29 cellular contexts compared by ENCODE assay signal in the genomic region with DNA sequence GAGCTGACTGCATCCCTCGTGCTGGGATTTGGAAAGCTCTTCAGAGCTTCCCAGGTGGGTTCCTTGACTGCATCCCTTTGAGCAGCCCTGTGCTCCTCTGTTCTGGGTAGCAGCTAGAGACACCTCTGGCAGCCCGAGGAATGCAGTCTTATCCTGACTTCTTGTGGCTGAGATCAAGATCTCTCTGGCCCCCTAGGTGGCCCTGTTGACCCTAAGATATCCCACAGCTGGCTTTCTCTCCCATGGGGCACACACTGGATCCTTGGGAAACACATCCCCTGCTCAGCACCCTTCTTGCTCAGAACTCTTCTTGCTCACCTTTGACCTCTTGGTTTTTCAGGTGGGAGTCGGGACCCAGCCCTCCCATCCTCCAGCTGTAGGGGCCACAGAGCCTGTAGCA.
DNase-seq lines count a peak whose midpoint lies in the region; ATAC-seq, FAIRE-seq and TF ChIP-seq lines count a peak whose summit lies in the region.
"Had no signal": no experiment of that assay in that cellular context is flagged by ENCODE, and none has a peak within 500 bp of the region (broad histone marks: within the 10 kb centered on the region; RNA-seq: fewer than 3 reads in every experiment).

No MANE protein-coding gene starts in this region.

- no peak overlapping the region for H3K27ac Mint-ChIP-seq in osteocyte (ENCODE audit: unreplicated experiment)
- H3K27ac Mint-ChIP-seq: CD4-positive, alpha-beta memory T cell; IgD-negative memory B cell had no signal

- H4K20me1 ChIP-seq in GM12878 (ENCODE audit: control insufficient read depth, insufficient read depth), result no peaks in the 10 kb centered on the region

- WGBS in GM12878 (ENCODE audit: insufficient coverage, insufficient replicate concordance, low lambda C conversion rate, missing lambda C conversion rate), result 2% methylated on average over 3 of the region's 3 CpGs
- WGBS in mesendoderm (ENCODE audit: extremely low coverage, insufficient coverage, low lambda C conversion rate), result no CpG with 5 or more reads among the region's 3 CpGs

- H2BK5ac ChIP-seq in mesendoderm (ENCODE audit: low read length), result no peak overlapping the region

- BruUV-seq in GM12878 (replicated peaks; lab: Mats Ljungman, UMichigan), result no TSS peak

- DNase-seq in AG20443 (ENCODE audit: low spot score) (peak; percentile 4), GM12878 (ENCODE audit: low read depth, low spot score) (no peak), mesendoderm (peak; percentile 82), caudate nucleus (lab: John Stamatoyannopoulos, UW) (no peak), osteocyte (ENCODE audit: extremely low spot score, unreplicated experiment) (no peak), epidermal melanocyte (ENCODE audit: insufficient read length, low spot score) (no peak)
- DNase-seq in activated effector memory CD4-positive, alpha-beta T cell treated with Interleukin-2 at 50 U/mL for 16 hours, result no peak
- DNase-seq: AML-193; C1 segment of cervical spinal cord; CD4-positive, alpha-beta memory T cell; COR-L47; DMS53; GM23248; NCI-H1092; NCI-H1417 treated with DMSO at 0.1 percent for 48 hours; NCI-H1694 treated with DMSO at 0.1 percent for 48 hours; NCI-H2081; NCI-H2171; NCI-H226; NCI-H510A; NK-92 treated with Interleukin-12 subunit alpha and Interleukin-12 subunit beta, amount 100 ng/mL, for 24 hours; PC-3 had no signal

- H3K79me1 ChIP-seq in mesendoderm (ENCODE audit: low read length), result no peaks in the 10 kb centered on the region

- H2BK120ac ChIP-seq in mesendoderm (ENCODE audit: low read depth, low read length), result no peak overlapping the region

- peaks cover 31% of the 10 kb centered on the region for H3K27me3 Mint-ChIP-seq in osteocyte (ENCODE audit: unreplicated experiment)

- H3K4me2 ChIP-seq in GM12878 (ENCODE audit: control insufficient read depth, insufficient read depth) (no peak overlapping the region), mesendoderm (ENCODE audit: low read length) (no peak overlapping the region)
- H3K4me2 ChIP-seq: KMS-11 had no signal

- RAD21 ChIA-PET in GM12878 (lab: Charles Lee; ENCODE audit: unreplicated experiment), result no interaction called here

- H3K4me3 ChIP-seq in HEK293 (ENCODE audit: low read depth, low read length) (no peak overlapping the region), GM12878 (no peak overlapping the region), mesendoderm (ENCODE audit: low read length) (no peak overlapping the region)
- H3K4me3 ChIP-seq: GM23248, SJSA1 had no signal

- no peaks in the 10 kb centered on the region for H3K79me2 ChIP-seq in GM12878 (ENCODE audit: control insufficient read depth, insufficient read depth, low read length)
- H3K79me2 ChIP-seq in mesendoderm (ENCODE audit: control insufficient read depth, insufficient read depth, low read length), result no peaks in the 10 kb centered on the region

- H3K4me3 Mint-ChIP-seq in osteocyte (ENCODE audit: unreplicated experiment), result no peak overlapping the region
- H3K4me3 Mint-ChIP-seq: CD4-positive, alpha-beta memory T cell; IgD-negative memory B cell had no signal

- H4K8ac ChIP-seq in mesendoderm (ENCODE audit: low read depth, low read length), result no peak overlapping the region

- H3K23ac ChIP-seq in mesendoderm (ENCODE audit: low read length), result no peak overlapping the region

- SMC1A ChIA-PET in GM12878 (lab: Charles Lee; ENCODE audit: uncharacterized antibody, unreplicated experiment), result interaction anchor here (1.3 to 1.4 kb wide), 2 partner anchors 8 to 10 kb away, joined by 4 read pairs; no protein-coding TSS in a partner anchor

- no peak for ATAC-seq in GM12878
- ATAC-seq: HCT116, PC-3 had no signal

- no peak overlapping the region for H3K9ac ChIP-seq in GM12878 (ENCODE audit: control insufficient read depth, insufficient read depth, low read length)
- H3K9ac ChIP-seq in mesendoderm (ENCODE audit: low read length), result no peak overlapping the region
- H3K9ac ChIP-seq: GM23248, KMS-11 had no signal

- CTCF ChIA-PET in HEK293 (lab: Yijun Ruan, JAX) (no interaction called here), GM12878 (lab: Yijun Ruan, JAX) (interaction anchor here (0.6 kb wide), 1 partner anchor 253 kb away, joined by 3 read pairs; no protein-coding TSS in a partner anchor)

- no peak overlapping the region for H3K56ac ChIP-seq in mesendoderm (ENCODE audit: low read length)

- H3K9me3 ChIP-seq in HEK293 (ENCODE audit: control insufficient read depth, insufficient read depth, low read depth, low read length), result no peaks in the 10 kb centered on the region
- H3K9me3 ChIP-seq in GM12878 (replicated peaks; ENCODE audit: control insufficient read depth, insufficient read depth, low read length), result no peaks in the 10 kb centered on the region
- H3K9me3 ChIP-seq: SJSA1 had no signal

- FAIRE-seq in GM12878 (lab: Jason Lieb, UNC), result no peak
- FAIRE-seq: G401.6 had no signal

- no peak overlapping the region for H3K4ac ChIP-seq in mesendoderm (ENCODE audit: low read depth, low read length)

- intact Hi-C loops in GM12878 (cut with micrococcal nuclease; ENCODE audit: unreplicated experiment), result no loop called here

- no peak for TF ChIP-seq EP300 in GM12878 (IDR thresholded peaks at IDR 0.05; ENCODE audit: borderline replicate concordance in 1 of 2, control insufficient read depth in 1 of 2, low read depth in 2 of 2, low read length in 2 of 2)

- TF ChIP-seq RAD21 in GM12878 (IDR thresholded peaks at IDR 0.05; ENCODE audit: insufficient read depth, low read depth, low read length), result no peak

- TF ChIP-seq POLR2A in GM12878 (IDR thresholded peaks at IDR 0.05; ENCODE audit: low read depth, low read length), result no peak

- H3K9me3 Mint-ChIP-seq in osteocyte (ENCODE audit: unreplicated experiment), result peaks cover 6% of the 10 kb centered on the region
- H3K9me3 Mint-ChIP-seq: CD4-positive, alpha-beta memory T cell had no signal

- no peaks in the 10 kb centered on the region for H3K36me3 ChIP-seq in HEK293 (ENCODE audit: control insufficient read depth in 2 of 2, insufficient read depth in 1 of 2, low read length in 2 of 2)
- H3K36me3 ChIP-seq in GM12878 (ENCODE audit: control insufficient read depth in 2 of 2, insufficient read depth in 2 of 2, low read length in 1 of 2), result no peaks in the 10 kb centered on the region
- H3K36me3 ChIP-seq in mesendoderm (ENCODE audit: control insufficient read depth, insufficient read depth, low read length), result no peaks in the 10 kb centered on the region
- H3K36me3 ChIP-seq: SJSA1 had no signal

- H2AFZ ChIP-seq in GM12878 (ENCODE audit: control insufficient read depth, low read depth, low read length), result no peak overlapping the region
- H2AFZ ChIP-seq: GM23248 had no signal

- peaks cover 0 to 6% of the 10 kb centered on the region in 2 experiments; a peak in 1 of 4 replicates for H3K27me3 ChIP-seq in GM12878 (replicated peaks in 1 of 2; ENCODE audit: control insufficient read depth in 2 of 2, insufficient read depth in 2 of 2, low read length in 1 of 2)
- H3K27me3 ChIP-seq in mesendoderm (ENCODE audit: insufficient read depth, low read length, poor library complexity), result no peaks in the 10 kb centered on the region

- no peak overlapping the region for H2BK15ac ChIP-seq in mesendoderm (replicated peaks; ENCODE audit: low read depth)

- peak; percentile 41; the same call in 1 of the 2 replicates for TF ChIP-seq CTCF in HEK293 (tag by site-specific recombination; IDR thresholded peaks at IDR 0.05)
- TF ChIP-seq CTCF in GM12878 (IDR thresholded peaks at IDR 0.05 in 2 of 3, conservative IDR thresholded peaks at IDR 0.05 in 1 of 3; ENCODE audit: control insufficient read depth in 2 of 3, extremely low read depth in 1 of 3, insufficient read depth in 1 of 3, low read depth in 3 of 3, low read length in 3 of 3), result no peak
- no peak for TF ChIP-seq CTCF in osteocyte (IDR thresholded peaks at IDR 0.05)

- in situ Hi-C loops in GM12878 (cut with MboI), result no loop called here

- no peaks in the 10 kb centered on the region for H3K36me3 Mint-ChIP-seq in osteocyte (ENCODE audit: unreplicated experiment)
- H3K36me3 Mint-ChIP-seq: CD4-positive, alpha-beta memory T cell; IgD-negative memory B cell had no signal

- POLR2A ChIA-PET in HEK293 (lab: Yijun Ruan, JAX) (no interaction called here), GM12878 (lab: Charles Lee) (no interaction called here)

- no peaks in the 10 kb centered on the region for H3K4me1 Mint-ChIP-seq in osteocyte (ENCODE audit: unreplicated experiment)
- H3K4me1 Mint-ChIP-seq: CD4-positive, alpha-beta memory T cell; IgD-negative memory B cell had no signal

- H3K4me1 ChIP-seq in HEK293 (ENCODE audit: control insufficient read depth, insufficient read depth, low read length) (no peaks in the 10 kb centered on the region), GM12878 (ENCODE audit: control insufficient read depth, insufficient read depth, low read length) (no peaks in the 10 kb centered on the region; the same call in 1 of the 2 replicates), mesendoderm (ENCODE audit: control insufficient read depth, low read depth, low read length) (no peaks in the 10 kb centered on the region)
- H3K4me1 ChIP-seq: SJSA1 had no signal

- H2AK5ac ChIP-seq in mesendoderm (ENCODE audit: low read length), result no peak overlapping the region

- H4K5ac ChIP-seq in mesendoderm (ENCODE audit: low read length), result no peak overlapping the region

- no peak overlapping the region for H3K27ac ChIP-seq in HEK293 (ENCODE audit: extremely low read depth, low read depth, low read length)
- no peak overlapping the region for H3K27ac ChIP-seq in GM12878 (ENCODE audit: control insufficient read depth, insufficient read depth)
- no peak overlapping the region for H3K27ac ChIP-seq in mesendoderm (ENCODE audit: low read depth, low read length)
- H3K27ac ChIP-seq in caudate nucleus (ENCODE audit: low read depth, low read length), result no peak overlapping the region
- H3K27ac ChIP-seq: GM23248, HL-60, KMS-11, SJSA1 had no signal

- no peak overlapping the region for H3K18ac ChIP-seq in mesendoderm (ENCODE audit: low read length)

TF ChIP-seq in HEK293, 187 proteins besides CTCF, POLR2A, EP300 and RAD21:
- no peak for TF ChIP-seq FEZF1 (tag by site-specific recombination; IDR thresholded peaks at IDR 0.05)
- no peak for TF ChIP-seq ZNF311 (tag by site-specific recombination; IDR thresholded peaks at IDR 0.05; ENCODE audit: borderline replicate concordance)
- no peak for TF ChIP-seq KLF9 (tag by site-specific recombination; IDR thresholded peaks at IDR 0.05; ENCODE audit: low read depth)

TF ChIP-seq in GM12878, 131 proteins besides CTCF, POLR2A, EP300 and RAD21:
- TF ChIP-seq CBX5 (IDR thresholded peaks at IDR 0.05; ENCODE audit: low read depth), result no peak
- TF ChIP-seq NR2F1 (conservative IDR thresholded peaks at IDR 0.05), result 0 out of 2 replicates have a peak, but pooled peaks have one; percentile 20

Comparison
In these comparisons a context has a peak if more than half of its experiments do, and no peak if none do; other contexts are left out.
1. DNase-seq: peak in AG20443 (single experiment) and mesendoderm (single experiment); none in GM12878 (single experiment), caudate nucleus (0 of 61), osteocyte (single experiment), activated effector memory CD4-positive, alpha-beta T cell treated with Interleukin-2 at 50 U/mL for 16 hours (single experiment) and epidermal melanocyte (single experiment).